Comparison of ENCODE assay signal across 2 cellular contexts in the genomic region with DNA sequence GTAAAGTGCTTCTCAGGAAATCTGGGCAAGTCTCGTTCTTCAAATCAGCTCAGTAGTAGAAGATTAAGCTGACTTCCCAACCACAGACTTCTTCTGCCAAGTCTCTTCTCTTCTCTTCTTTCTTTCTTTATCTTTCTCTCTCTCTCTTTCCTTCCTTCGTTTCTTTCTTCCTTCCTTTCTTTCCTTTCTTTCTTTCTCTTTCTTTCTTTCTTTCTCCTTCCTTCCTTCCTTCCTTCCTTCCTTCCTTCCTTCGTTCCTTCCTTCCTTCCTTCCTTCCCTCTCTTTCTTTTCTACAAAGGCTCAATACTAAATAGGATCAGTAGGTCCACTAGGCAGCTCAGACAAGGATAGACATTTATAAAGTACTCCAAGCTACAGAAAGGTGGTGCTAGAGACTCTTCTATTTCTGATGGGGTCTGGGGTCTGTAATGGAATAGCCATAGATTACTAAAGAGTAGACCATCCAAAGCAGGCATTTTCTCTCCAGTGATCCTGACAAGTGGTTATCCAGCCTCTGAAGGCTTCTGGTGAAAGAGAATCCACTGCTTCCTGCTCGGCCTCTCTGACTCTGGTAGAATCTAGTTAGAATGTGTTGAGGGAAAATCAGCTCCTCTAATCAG.
TF ChIP-seq lines count a peak whose summit lies in the region.

No MANE protein-coding gene starts in this region.

TF ChIP-seq in SK-N-SH, 30 proteins besides CTCF, POLR2A, EP300 and RAD21 (continued from another document):
- TF ChIP-seq, protein P1, sequence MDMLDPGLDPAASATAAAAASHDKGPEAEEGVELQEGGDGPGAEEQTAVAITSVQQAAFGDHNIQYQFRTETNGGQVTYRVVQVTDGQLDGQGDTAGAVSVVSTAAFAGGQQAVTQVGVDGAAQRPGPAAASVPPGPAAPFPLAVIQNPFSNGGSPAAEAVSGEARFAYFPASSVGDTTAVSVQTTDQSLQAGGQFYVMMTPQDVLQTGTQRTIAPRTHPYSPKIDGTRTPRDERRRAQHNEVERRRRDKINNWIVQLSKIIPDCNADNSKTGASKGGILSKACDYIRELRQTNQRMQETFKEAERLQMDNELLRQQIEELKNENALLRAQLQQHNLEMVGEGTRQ (IDR thresholded peaks at IDR 0.05; ENCODE audit: borderline replicate concordance, low read depth, low read length): no peak
- TF ChIP-seq RCOR1 (IDR thresholded peaks at IDR 0.05; ENCODE audit: low read length): no peak
- TF ChIP-seq NFIC (IDR thresholded peaks at IDR 0.05; ENCODE audit: borderline replicate concordance): no peak
- no peak for TF ChIP-seq ELF1 (IDR thresholded peaks at IDR 0.05)
- no peak for TF ChIP-seq JUND (IDR thresholded peaks at IDR 0.05)
- no peak for TF ChIP-seq NRF1 (IDR thresholded peaks at IDR 0.05; ENCODE audit: low read depth, low read length)
- no peak for TF ChIP-seq RXRA (IDR thresholded peaks at IDR 0.05; ENCODE audit: borderline replicate concordance, low read depth)
- no peak for TF ChIP-seq FOSL2 (IDR thresholded peaks at IDR 0.05; ENCODE audit: borderline replicate concordance, low read depth)
- TF ChIP-seq FOXM1 (IDR thresholded peaks at IDR 0.05; ENCODE audit: low read depth): no peak
- TF ChIP-seq, protein P2, sequence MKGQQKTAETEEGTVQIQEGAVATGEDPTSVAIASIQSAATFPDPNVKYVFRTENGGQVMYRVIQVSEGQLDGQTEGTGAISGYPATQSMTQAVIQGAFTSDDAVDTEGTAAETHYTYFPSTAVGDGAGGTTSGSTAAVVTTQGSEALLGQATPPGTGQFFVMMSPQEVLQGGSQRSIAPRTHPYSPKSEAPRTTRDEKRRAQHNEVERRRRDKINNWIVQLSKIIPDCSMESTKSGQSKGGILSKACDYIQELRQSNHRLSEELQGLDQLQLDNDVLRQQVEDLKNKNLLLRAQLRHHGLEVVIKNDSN (IDR thresholded peaks at IDR 0.05; ENCODE audit: borderline replicate concordance, low read depth): no peak
- TF ChIP-seq SIN3A (IDR thresholded peaks at IDR 0.05; ENCODE audit: borderline replicate concordance, low read depth, low read length): no peak
- TF ChIP-seq, protein P3, sequence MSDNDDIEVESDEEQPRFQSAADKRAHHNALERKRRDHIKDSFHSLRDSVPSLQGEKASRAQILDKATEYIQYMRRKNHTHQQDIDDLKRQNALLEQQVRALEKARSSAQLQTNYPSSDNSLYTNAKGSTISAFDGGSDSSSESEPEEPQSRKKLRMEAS (IDR thresholded peaks at IDR 0.05; ENCODE audit: low read depth): no peak
TF ChIP-seq in SK-N-SH: peak in this region for 0.

TF ChIP-seq in SK-N-SH treated with all-trans-retinoic acid at 6 μM for 48 hours, 23 proteins besides CTCF, POLR2A, EP300 and RAD21 (continued from another document):
- TF ChIP-seq, protein P4, sequence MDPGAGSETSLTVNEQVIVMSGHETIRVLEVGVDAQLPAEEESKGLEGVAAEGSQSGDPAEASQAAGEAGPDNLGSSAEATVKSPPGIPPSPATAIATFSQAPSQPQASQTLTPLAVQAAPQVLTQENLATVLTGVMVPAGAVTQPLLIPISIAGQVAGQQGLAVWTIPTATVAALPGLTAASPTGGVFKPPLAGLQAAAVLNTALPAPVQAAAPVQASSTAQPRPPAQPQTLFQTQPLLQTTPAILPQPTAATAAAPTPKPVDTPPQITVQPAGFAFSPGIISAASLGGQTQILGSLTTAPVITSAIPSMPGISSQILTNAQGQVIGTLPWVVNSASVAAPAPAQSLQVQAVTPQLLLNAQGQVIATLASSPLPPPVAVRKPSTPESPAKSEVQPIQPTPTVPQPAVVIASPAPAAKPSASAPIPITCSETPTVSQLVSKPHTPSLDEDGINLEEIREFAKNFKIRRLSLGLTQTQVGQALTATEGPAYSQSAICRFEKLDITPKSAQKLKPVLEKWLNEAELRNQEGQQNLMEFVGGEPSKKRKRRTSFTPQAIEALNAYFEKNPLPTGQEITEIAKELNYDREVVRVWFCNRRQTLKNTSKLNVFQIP (CRISPR knock-in tag; IDR thresholded peaks at IDR 0.05; ENCODE audit: borderline replicate concordance, low read depth): no peak
- no peak for TF ChIP-seq ZFP30 (CRISPR knock-in tag; IDR thresholded peaks at IDR 0.05)
- TF ChIP-seq CSDC2 (CRISPR knock-in tag; IDR thresholded peaks at IDR 0.05): no peak
- TF ChIP-seq, protein P5, sequence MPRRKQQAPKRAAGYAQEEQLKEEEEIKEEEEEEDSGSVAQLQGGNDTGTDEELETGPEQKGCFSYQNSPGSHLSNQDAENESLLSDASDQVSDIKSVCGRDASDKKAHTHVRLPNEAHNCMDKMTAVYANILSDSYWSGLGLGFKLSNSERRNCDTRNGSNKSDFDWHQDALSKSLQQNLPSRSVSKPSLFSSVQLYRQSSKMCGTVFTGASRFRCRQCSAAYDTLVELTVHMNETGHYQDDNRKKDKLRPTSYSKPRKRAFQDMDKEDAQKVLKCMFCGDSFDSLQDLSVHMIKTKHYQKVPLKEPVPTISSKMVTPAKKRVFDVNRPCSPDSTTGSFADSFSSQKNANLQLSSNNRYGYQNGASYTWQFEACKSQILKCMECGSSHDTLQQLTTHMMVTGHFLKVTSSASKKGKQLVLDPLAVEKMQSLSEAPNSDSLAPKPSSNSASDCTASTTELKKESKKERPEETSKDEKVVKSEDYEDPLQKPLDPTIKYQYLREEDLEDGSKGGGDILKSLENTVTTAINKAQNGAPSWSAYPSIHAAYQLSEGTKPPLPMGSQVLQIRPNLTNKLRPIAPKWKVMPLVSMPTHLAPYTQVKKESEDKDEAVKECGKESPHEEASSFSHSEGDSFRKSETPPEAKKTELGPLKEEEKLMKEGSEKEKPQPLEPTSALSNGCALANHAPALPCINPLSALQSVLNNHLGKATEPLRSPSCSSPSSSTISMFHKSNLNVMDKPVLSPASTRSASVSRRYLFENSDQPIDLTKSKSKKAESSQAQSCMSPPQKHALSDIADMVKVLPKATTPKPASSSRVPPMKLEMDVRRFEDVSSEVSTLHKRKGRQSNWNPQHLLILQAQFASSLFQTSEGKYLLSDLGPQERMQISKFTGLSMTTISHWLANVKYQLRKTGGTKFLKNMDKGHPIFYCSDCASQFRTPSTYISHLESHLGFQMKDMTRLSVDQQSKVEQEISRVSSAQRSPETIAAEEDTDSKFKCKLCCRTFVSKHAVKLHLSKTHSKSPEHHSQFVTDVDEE (CRISPR knock-in tag; IDR thresholded peaks at IDR 0.05): no peak
- TF ChIP-seq RARB (CRISPR knock-in tag; IDR thresholded peaks at IDR 0.05): no peak
- TF ChIP-seq BACH2 (CRISPR knock-in tag; IDR thresholded peaks at IDR 0.05; ENCODE audit: borderline replicate concordance): no peak
- TF ChIP-seq ZNF565 (CRISPR knock-in tag; conservative IDR thresholded peaks at IDR 0.05; ENCODE audit: low read depth): no peak
- TF ChIP-seq PPARA (CRISPR knock-in tag; IDR thresholded peaks at IDR 0.05; ENCODE audit: borderline replicate concordance): no peak
- no peak for TF ChIP-seq ZNF8 (CRISPR knock-in tag; IDR thresholded peaks at IDR 0.05)
- no peak for TF ChIP-seq ESRRG (CRISPR knock-in tag; IDR thresholded peaks at IDR 0.05)
- TF ChIP-seq, protein P6, sequence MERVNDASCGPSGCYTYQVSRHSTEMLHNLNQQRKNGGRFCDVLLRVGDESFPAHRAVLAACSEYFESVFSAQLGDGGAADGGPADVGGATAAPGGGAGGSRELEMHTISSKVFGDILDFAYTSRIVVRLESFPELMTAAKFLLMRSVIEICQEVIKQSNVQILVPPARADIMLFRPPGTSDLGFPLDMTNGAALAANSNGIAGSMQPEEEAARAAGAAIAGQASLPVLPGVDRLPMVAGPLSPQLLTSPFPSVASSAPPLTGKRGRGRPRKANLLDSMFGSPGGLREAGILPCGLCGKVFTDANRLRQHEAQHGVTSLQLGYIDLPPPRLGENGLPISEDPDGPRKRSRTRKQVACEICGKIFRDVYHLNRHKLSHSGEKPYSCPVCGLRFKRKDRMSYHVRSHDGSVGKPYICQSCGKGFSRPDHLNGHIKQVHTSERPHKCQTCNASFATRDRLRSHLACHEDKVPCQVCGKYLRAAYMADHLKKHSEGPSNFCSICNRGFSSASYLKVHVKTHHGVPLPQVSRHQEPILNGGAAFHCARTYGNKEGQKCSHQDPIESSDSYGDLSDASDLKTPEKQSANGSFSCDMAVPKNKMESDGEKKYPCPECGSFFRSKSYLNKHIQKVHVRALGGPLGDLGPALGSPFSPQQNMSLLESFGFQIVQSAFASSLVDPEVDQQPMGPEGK (CRISPR knock-in tag; IDR thresholded peaks at IDR 0.05; ENCODE audit: borderline replicate concordance): no peak
- no peak for TF ChIP-seq ISL1 (CRISPR knock-in tag; IDR thresholded peaks at IDR 0.05)
- no peak for TF ChIP-seq ARNTL (CRISPR knock-in tag; IDR thresholded peaks at IDR 0.05; ENCODE audit: borderline replicate concordance, low read depth)
- no peak for TF ChIP-seq GLIS3 (CRISPR knock-in tag; IDR thresholded peaks at IDR 0.05)
- TF ChIP-seq, protein P7, sequence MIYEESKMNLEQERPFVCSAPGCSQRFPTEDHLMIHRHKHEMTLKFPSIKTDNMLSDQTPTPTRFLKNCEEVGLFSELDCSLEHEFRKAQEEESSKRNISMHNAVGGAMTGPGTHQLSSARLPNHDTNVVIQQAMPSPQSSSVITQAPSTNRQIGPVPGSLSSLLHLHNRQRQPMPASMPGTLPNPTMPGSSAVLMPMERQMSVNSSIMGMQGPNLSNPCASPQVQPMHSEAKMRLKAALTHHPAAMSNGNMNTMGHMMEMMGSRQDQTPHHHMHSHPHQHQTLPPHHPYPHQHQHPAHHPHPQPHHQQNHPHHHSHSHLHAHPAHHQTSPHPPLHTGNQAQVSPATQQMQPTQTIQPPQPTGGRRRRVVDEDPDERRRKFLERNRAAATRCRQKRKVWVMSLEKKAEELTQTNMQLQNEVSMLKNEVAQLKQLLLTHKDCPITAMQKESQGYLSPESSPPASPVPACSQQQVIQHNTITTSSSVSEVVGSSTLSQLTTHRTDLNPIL (CRISPR knock-in tag; IDR thresholded peaks at IDR 0.05; ENCODE audit: low read depth): no peak
- no peak for TF ChIP-seq ZC3H10 (CRISPR knock-in tag; IDR thresholded peaks at IDR 0.05)
- TF ChIP-seq OSR1 (CRISPR knock-in tag; IDR thresholded peaks at IDR 0.05): no peak
TF ChIP-seq in SK-N-SH treated with all-trans-retinoic acid at 6 μM for 48 hours: peak in this region for 0.
